ENCODE assay signal across 8 cellular contexts in the genomic region with DNA sequence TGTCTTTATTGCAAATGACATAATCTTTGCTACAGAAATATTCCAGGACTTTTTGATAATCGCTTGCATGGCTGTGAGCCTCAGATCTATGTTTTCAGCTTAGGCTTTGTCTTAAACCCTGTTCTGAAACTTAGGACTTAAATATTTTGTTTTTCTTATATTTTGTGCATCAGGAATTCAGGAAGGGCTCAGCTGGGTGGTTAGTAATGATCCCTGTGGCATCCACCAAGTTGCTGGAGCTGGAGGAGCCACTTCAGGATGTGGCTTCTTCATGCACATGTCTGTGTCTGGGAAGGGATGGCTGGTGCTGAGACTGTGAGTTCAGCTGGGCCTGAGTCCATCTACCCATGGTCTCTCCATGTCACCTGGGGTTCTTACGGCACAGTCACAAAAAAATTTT.
"Had no signal": no experiment of that assay in that cellular context is flagged by ENCODE, and none has a peak within 500 bp of the region (broad histone marks: within the 10 kb centered on the region; RNA-seq: fewer than 3 reads in every experiment).

No MANE protein-coding gene starts in this region.

- FAIRE-seq: G401.6, GM12878, GM12891, GM12892, GM18507, GM19239 had no signal

- DNase-seq: GDM1, GF-D8 had no signal

- ATAC-seq: GM12878 had no signal

- H3K4me3 ChIP-seq: GM12878 had no signal
